In the genomic region with DNA sequence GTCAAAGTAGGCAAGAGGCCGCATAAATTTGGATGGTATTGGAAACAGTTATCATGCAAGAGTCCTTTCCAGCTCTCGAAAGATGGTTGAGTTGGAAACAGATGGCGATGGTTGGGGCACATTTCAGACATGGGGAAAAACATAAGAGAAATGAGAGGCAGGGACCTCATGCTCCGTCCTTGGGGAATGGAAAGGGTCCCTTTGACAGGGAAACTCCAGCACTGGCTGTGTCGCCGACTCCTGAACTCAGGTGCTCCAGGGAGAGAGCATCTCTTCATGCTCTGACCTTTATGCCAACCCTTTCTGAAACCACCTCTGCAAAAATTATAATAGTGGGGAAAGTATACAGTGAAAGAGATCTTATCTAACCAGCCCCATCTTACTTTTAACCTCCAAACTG, we compare ENCODE assay signal across 13 cellular contexts. TPM values are rescaled to one million over a fixed set of nuclear protein-coding genes. Genes with fewer than 3 reads are reported as not detected.
DNase-seq lines count a peak whose midpoint lies in the region; ATAC-seq and TF ChIP-seq lines count a peak whose summit lies in the region.
"Had no signal": no experiment of that assay in that cellular context is flagged by ENCODE, and none has a peak within 500 bp of the region (broad histone marks: within the 10 kb centered on the region; RNA-seq: fewer than 3 reads in every experiment).

No MANE protein-coding gene starts in this region.

- H3K4me3 ChIP-seq in PC-3 (ENCODE audit: low read length), result peak overlapping the region; percentile 5; the same call in 1 of the 2 replicates
- H3K4me3 ChIP-seq in ascending aorta, result no peak overlapping the region
- no peak overlapping the region for H3K4me3 ChIP-seq in stomach
- H3K4me3 ChIP-seq: left lung had no signal

- peaks cover 16% of the 10 kb centered on the region; the same call in 1 of the 2 replicates for H3K9me3 ChIP-seq in PC-3 (ENCODE audit: low read length)
- no peaks in the 10 kb centered on the region for H3K9me3 ChIP-seq in ascending aorta
- peaks cover 0 to 21% (median 7%) of the 10 kb centered on the region in 4 donors for H3K9me3 ChIP-seq in stomach

- TF ChIP-seq EP300 in stomach (IDR thresholded peaks at IDR 0.05), result no peak

- no peak for TF ChIP-seq CTCF in PC-3 (conservative IDR thresholded peaks at IDR 0.05; ENCODE audit: low read depth, low read length)
- no peak for TF ChIP-seq CTCF in ascending aorta (IDR thresholded peaks at IDR 0.05)
- no peak for TF ChIP-seq CTCF in stomach (IDR thresholded peaks at IDR 0.05)

- POLR2A ChIA-PET in PC-3 (lab: Charles Lee; ENCODE audit: unreplicated experiment), result interaction anchor here (0.6 to 0.7 kb wide), 2 partner anchors 36 to 61 kb away, joined by 3 to 4 read pairs; no protein-coding TSS in a partner anchor

- intact Hi-C loops in PC-3 (cut with micrococcal nuclease), result loop anchor here (5.0 kb wide), 1 partner anchor 36 kb away; a partner anchor contains a TSS
- intact Hi-C loops in ascending aorta (cut with DNase I), result loop anchor here (1.0 kb wide), 1 partner anchor 31 kb away; no protein-coding TSS in a partner anchor
- intact Hi-C loops in stomach (cut with DNase I; ENCODE audit: low total_unique reads), result no loop called here

- H3K27ac ChIP-seq in PC-3 (ENCODE audit: low read length) (peak overlapping the region; percentile 97), ascending aorta (peak overlapping the region; percentile 92 to 94), stomach (peak overlapping the region in 4 of 5 donors; percentile 75 to 95 (median 87)), substantia nigra (ENCODE audit: low read depth, low read length, poor library complexity, severe bottlenecking) (no peak overlapping the region)

- no peak for DNase-seq in PC-3
- DNase-seq in ascending aorta (ENCODE audit: low spot score in 2 of 2), result no peak
- DNase-seq in mesenteric fat pad (ENCODE audit: low spot score), result peak; percentile 24
- DNase-seq in stomach, result no peak
- DNase-seq in NCI-H2196 (lab: John Stamatoyannopoulos, UW; ENCODE audit: unreplicated experiment), result no peak
- DNase-seq in substantia nigra (lab: John Stamatoyannopoulos, UW), result no peak
- DNase-seq in stimulated activated naive CD4-positive, alpha-beta T cell treated with Interleukin-2 at 50 U/mL for 16 hours (lab: John Stamatoyannopoulos, UW), result no peak
- DNase-seq: CD4-positive, CD25-positive, alpha-beta regulatory T cell; GDM1; NCI-H1436; NCI-H446 treated with DMSO at 0.1 percent for 48 hours; OCI-M1 had no signal

- H2AFZ ChIP-seq in PC-3 (ENCODE audit: low read length), result no peak overlapping the region

- H3K79me2 ChIP-seq in PC-3 (ENCODE audit: low read length), result no peaks in the 10 kb centered on the region

- no peaks in the 10 kb centered on the region for H3K9me2 ChIP-seq in PC-3 (replicated peaks; ENCODE audit: low read length)

- H3K9ac ChIP-seq in PC-3 (ENCODE audit: low read length), result peak overlapping the region; percentile 86

- no peaks in the 10 kb centered on the region for H4K20me1 ChIP-seq in PC-3 (ENCODE audit: low read length)

- H3K27me3 ChIP-seq in PC-3 (ENCODE audit: low read length) (no peaks in the 10 kb centered on the region), ascending aorta (no peaks in the 10 kb centered on the region), stomach (peaks cover 0 to 58% (median 4%) of the 10 kb centered on the region in 3 donors)

- no peak for TF ChIP-seq POLR2A in stomach (IDR thresholded peaks at IDR 0.05)

- peaks cover 13% of the 10 kb centered on the region for H3K36me3 ChIP-seq in PC-3 (ENCODE audit: low read depth, low read length)
- no peaks in the 10 kb centered on the region for H3K36me3 ChIP-seq in ascending aorta
- H3K36me3 ChIP-seq in stomach, result no peaks in the 10 kb centered on the region
- H3K36me3 ChIP-seq: left lung had no signal

- WGBS in stomach, 5 donors, result 76 to 85% (median 83%) methylated on average over 6 of the region's 6 CpGs

- CTCF ChIA-PET in PC-3 (lab: Charles Lee), result no interaction called here

- no peaks in the 10 kb centered on the region for H3F3A ChIP-seq in PC-3 (ENCODE audit: low read length, unreplicated experiment)

- H3K4me2 ChIP-seq in PC-3 (ENCODE audit: low read length), result peak overlapping the region; percentile 47

- peak; percentile 1; the same call in 1 of the 2 replicates for ATAC-seq in PC-3

- TSS peak; percentile 95 for BruUV-seq in PC-3 (replicated peaks; lab: Mats Ljungman, UMichigan)

- peaks cover 34% of the 10 kb centered on the region for H3K4me1 ChIP-seq in PC-3 (ENCODE audit: insufficient read depth, low read length)
- H3K4me1 ChIP-seq in ascending aorta, result peaks cover 26 to 45% of the 10 kb centered on the region in 2 donors
- H3K4me1 ChIP-seq in stomach, result peaks cover 13 to 35% (median 24%) of the 10 kb centered on the region in 4 donors

RNA-seq across cellular contexts. Expression of a gene that starts 36.8 kb away (rescaled TPM):
- 521 and 654 TPM in 2 replicates for total RNA-seq in PC-3 (2014; rRNA removed)
- total RNA-seq in ascending aorta, result 1,704 TPM
- total RNA-seq in mesenteric fat pad, result 735 TPM
- total RNA-seq in stomach, result 1,000 to 10,000 TPM in 1 of 5 donors, 100 to 1,000 TPM in 4; 351 to 3,737 (median 491) TPM
- polyA plus RNA-seq in stomach, result 100 to 1,000 TPM in 2 of 3 donors, 10 to 100 TPM in 1; 79.3 to 246 (median 113) TPM
